In the genomic region with DNA sequence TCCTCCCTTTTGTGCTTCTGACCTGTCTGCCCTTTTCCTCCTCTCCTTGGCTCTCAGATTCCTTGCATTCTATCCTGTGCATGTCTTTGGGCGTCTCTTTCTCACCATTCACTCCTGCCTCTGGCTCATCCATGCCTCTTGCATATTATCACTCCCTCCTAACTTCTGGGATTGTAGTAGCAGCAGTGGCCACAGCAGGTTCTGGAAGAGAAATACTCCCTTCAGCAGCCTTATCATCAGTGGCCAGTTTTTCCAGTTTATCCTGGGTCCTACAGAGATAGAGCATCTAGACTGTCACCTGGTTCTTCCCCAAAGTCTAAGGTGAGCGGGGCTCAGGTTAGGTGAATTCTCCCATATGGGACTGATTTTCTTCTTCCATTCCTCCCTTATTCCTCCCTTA, we compare ENCODE assay signal across 35 cellular contexts.
"Had no signal": no experiment of that assay in that cellular context is flagged by ENCODE, and none has a peak within 500 bp of the region (broad histone marks: within the 10 kb centered on the region; RNA-seq: fewer than 3 reads in every experiment).

No MANE protein-coding gene starts in this region.

- H3K4me3 Mint-ChIP-seq: activated CD4-positive, alpha-beta memory T cell treated with anti-CD3 and anti-CD28 coated beads, Interleukin-2, amount 10 ng/mL, durations not matched to agents 7 days and 5 days; activated CD8-positive, alpha-beta memory T cell treated with anti-CD3 and anti-CD28 coated beads, Interleukin-2, amount 10 ng/mL, durations not matched to agents 7 days and 5 days; activated naive CD8-positive, alpha-beta T cell treated with anti-CD3 and anti-CD28 coated beads for 36 hours; activated T-cell treated with anti-CD3 and anti-CD28 coated beads, Interleukin-2, amount 50 U/mL, for 72 hours; activated T-helper 17 cell treated with anti-CD3 and anti-CD28 coated beads, Interleukin-2, amount 50 U/mL, for 72 hours; central memory CD8-positive, alpha-beta T cell had no signal

- H3K36me3 ChIP-seq: brain microvascular endothelial cell, cardiac muscle cell, Peyer's patch had no signal

- H3K9me3 ChIP-seq: Peyer's patch had no signal

- ATAC-seq: activated CD8-positive, alpha-beta memory T cell treated with anti-CD3 and anti-CD28 coated beads, Interleukin-2, amount 10 ng/mL, durations not matched to agents 7 days and 5 days; activated T-cell treated with anti-CD3 and anti-CD28 coated beads, Interleukin-2, amount 50 U/mL, for 72 hours; activated T-helper 17 cell treated with anti-CD3 and anti-CD28 coated beads, Interleukin-2, amount 50 U/mL, for 72 hours; PC-3 had no signal

- H3K4me1 Mint-ChIP-seq: activated CD4-positive, alpha-beta memory T cell treated with anti-CD3 and anti-CD28 coated beads, Interleukin-2, amount 10 ng/mL, durations not matched to agents 7 days and 5 days; activated naive CD8-positive, alpha-beta T cell treated with anti-CD3 and anti-CD28 coated beads for 36 hours; activated T-helper 17 cell treated with anti-CD3 and anti-CD28 coated beads, Interleukin-2, amount 50 U/mL, for 72 hours; central memory CD8-positive, alpha-beta T cell had no signal

- H3K4me1 ChIP-seq: Peyer's patch had no signal

- H3K27me3 ChIP-seq: brain microvascular endothelial cell, Peyer's patch had no signal

- H3K36me3 Mint-ChIP-seq: activated CD8-positive, alpha-beta memory T cell treated with anti-CD3 and anti-CD28 coated beads, Interleukin-2, amount 10 ng/mL, durations not matched to agents 7 days and 5 days; activated naive CD8-positive, alpha-beta T cell treated with anti-CD3 and anti-CD28 coated beads for 36 hours had no signal

- H3K4me3 ChIP-seq: cardiac muscle cell, Peyer's patch had no signal

- DNase-seq: activated CD4-positive, alpha-beta memory T cell treated with anti-CD3 and anti-CD28 coated beads, Interleukin-2, amount 10 ng/mL, durations not matched to agents 7 days and 5 days; activated CD4-positive, alpha-beta T cell treated with anti-CD3 and anti-CD28 coated beads for 1 hour; activated CD4-positive, alpha-beta T cell treated with anti-CD3 and anti-CD28 coated beads for 48 hours; activated CD4-positive, CD25-positive, alpha-beta regulatory T cell; activated CD8-positive, alpha-beta memory T cell treated with anti-CD3 and anti-CD28 coated beads for 24 hours; activated CD8-positive, alpha-beta memory T cell treated with anti-CD3 and anti-CD28 coated beads, Interleukin-2, amount 10 ng/mL, durations not matched to agents 7 days and 5 days; activated effector memory CD4-positive, alpha-beta T cell treated with anti-CD3 and anti-CD28 coated beads, Interleukin-2, amount 50 U/mL, for 16 hours; activated naive CD4-positive, alpha-beta T cell; activated naive CD4-positive, alpha-beta T cell treated with anti-CD3 and anti-CD28 coated beads, Interleukin-2, amount 50 U/mL, for 16 hours; activated naive CD8-positive, alpha-beta T cell treated with anti-CD3 and anti-CD28 coated beads for 36 hours; activated T-cell treated with anti-CD3 and anti-CD28 coated beads, Interleukin-2, amount 50 U/mL, for 1 hour; activated T-cell treated with anti-CD3 and anti-CD28 coated beads, Interleukin-2, amount 50 U/mL, for 72 hours; amniotic stem cell; aorta; brain microvascular endothelial cell; Karpas-422; NCI-H1048; NCI-H1105 treated with DMSO at 0.1 percent for 48 hours; NCI-H1436 treated with DMSO at 0.1 percent for 48 hours; NCI-H1694 treated with DMSO at 0.1 percent for 48 hours; NCI-H2029; NCI-H345; NCI-H524 treated with DMSO at 0.1 percent for 48 hours; PC-3; Peyer's patch; RPMI8226; SIG-M5; SW 1271; T-helper 1 cell; T-helper 2 cell; T-helper 9 cell had no signal

- H3K27ac Mint-ChIP-seq: activated CD4-positive, alpha-beta memory T cell treated with anti-CD3 and anti-CD28 coated beads, Interleukin-2, amount 10 ng/mL, durations not matched to agents 7 days and 5 days; activated CD8-positive, alpha-beta memory T cell treated with anti-CD3 and anti-CD28 coated beads, Interleukin-2, amount 10 ng/mL, durations not matched to agents 7 days and 5 days; activated naive CD8-positive, alpha-beta T cell treated with anti-CD3 and anti-CD28 coated beads for 36 hours; activated T-cell treated with anti-CD3 and anti-CD28 coated beads, Interleukin-2, amount 50 U/mL, for 72 hours; activated T-helper 17 cell treated with anti-CD3 and anti-CD28 coated beads, Interleukin-2, amount 50 U/mL, for 72 hours had no signal

- H3K27ac ChIP-seq: brain microvascular endothelial cell, cardiac muscle cell, Peyer's patch, VCaP had no signal

- H3K9me3 Mint-ChIP-seq: activated CD4-positive, alpha-beta memory T cell treated with anti-CD3 and anti-CD28 coated beads, Interleukin-2, amount 10 ng/mL, durations not matched to agents 7 days and 5 days; activated naive CD8-positive, alpha-beta T cell treated with anti-CD3 and anti-CD28 coated beads for 36 hours; activated T-helper 17 cell treated with anti-CD3 and anti-CD28 coated beads, Interleukin-2, amount 50 U/mL, for 72 hours; central memory CD8-positive, alpha-beta T cell had no signal
